Comparison of ENCODE assay signal across 21 cellular contexts in the genomic region with DNA sequence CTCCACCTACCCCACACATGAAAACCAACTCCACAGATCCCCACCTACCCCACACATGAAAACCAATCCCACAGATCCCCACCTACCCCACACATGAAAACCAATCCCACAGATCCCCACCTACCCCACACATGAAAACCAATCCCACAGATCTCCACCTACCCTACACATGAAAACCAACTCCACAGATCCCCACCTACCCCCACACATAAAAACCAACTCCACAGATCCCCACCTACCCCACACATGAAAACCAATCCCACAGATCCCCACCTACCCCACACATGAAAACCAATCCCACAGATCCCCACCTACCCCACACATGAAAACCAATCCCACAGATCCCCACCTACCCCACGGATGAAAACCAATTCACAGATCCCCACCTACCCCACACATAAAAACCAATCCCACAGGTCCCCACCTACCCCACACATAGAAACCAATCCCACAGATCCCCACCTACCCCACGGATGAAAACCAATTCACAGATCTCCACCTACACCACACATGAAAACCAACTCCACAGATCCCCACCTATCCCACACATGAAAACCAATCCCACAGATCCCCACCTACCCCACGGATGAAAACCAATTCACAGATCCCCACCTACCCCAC. TPM values are rescaled to one million over a fixed set of nuclear protein-coding genes. Genes with fewer than 3 reads are reported as not detected.
"Had no signal": no experiment of that assay in that cellular context is flagged by ENCODE, and none has a peak within 500 bp of the region (broad histone marks: within the 10 kb centered on the region; RNA-seq: fewer than 3 reads in every experiment).

No MANE protein-coding gene starts in this region.

RNA-seq across cellular contexts. Expression of a gene that starts 19.0 kb away (rescaled TPM):
- total RNA-seq: aorta, ascending aorta, body of pancreas, bronchial epithelial cell, cardiac septum, cerebellum, chondrocyte had no signal
- polyA plus RNA-seq: adrenal gland, aorta, cardiac muscle cell had no signal

RNA-seq across cellular contexts. Expression of a gene that starts 50.7 kb away (rescaled TPM):
- total RNA-seq: activated naive CD4-positive, alpha-beta T cell treated with anti-CD3 and anti-CD28 coated beads for 36 hours; activated naive CD4-positive, alpha-beta T cell treated with anti-CD3 and anti-CD28 coated beads, Interleukin-2, amount 50 U/mL, for 72 hours; activated naive CD8-positive, alpha-beta T cell treated with anti-CD3 and anti-CD28 coated beads for 36 hours; activated naive CD8-positive, alpha-beta T cell treated with anti-CD3 and anti-CD28 coated beads, Interleukin-2, amount 10 ng/mL, durations not matched to agents 7 days and 5 days; activated T-cell treated with anti-CD3 and anti-CD28 coated beads, Interleukin-2, amount 50 U/mL, for 4 hours; activated T-cell treated with anti-CD3 and anti-CD28 coated beads, Interleukin-2, amount 50 U/mL, for 72 hours; activated T-helper 1 cell treated with anti-CD3 and anti-CD28 coated beads, Interleukin-12 subunit alpha, Interleukin-12 subunit beta, Interleukin-2, Interleukin-4 antibody, amounts not matched to agents 30 ng/mL and 10 ng/mL and 1 ng/mL, durations not matched to agents 14 hours and 24 hours and 36 hours; activated T-helper 17 cell treated with anti-CD3 and anti-CD28 coated beads, Interleukin-2, amount 50 U/mL, for 72 hours; activated T-helper 2 cell treated with anti-CD3 and anti-CD28 coated beads, Interferon-gamma antibody, Interleukin-2, Interleukin-4, amounts not matched to agents 10 μg/mL and 5 μg/mL and 100 μg/mL, durations not matched to agents 14 hours and 24 hours and 36 hours; adrenal gland; aorta; ascending aorta; astrocyte; body of pancreas; breast epithelium; bronchial epithelial cell; cardiac muscle cell; cardiac septum; cerebellum; chondrocyte had no signal
- polyA plus RNA-seq: adipose tissue, adrenal gland, aorta, cardiac muscle cell had no signal
